1 cellular context compared by ENCODE assay signal in the genomic region with DNA sequence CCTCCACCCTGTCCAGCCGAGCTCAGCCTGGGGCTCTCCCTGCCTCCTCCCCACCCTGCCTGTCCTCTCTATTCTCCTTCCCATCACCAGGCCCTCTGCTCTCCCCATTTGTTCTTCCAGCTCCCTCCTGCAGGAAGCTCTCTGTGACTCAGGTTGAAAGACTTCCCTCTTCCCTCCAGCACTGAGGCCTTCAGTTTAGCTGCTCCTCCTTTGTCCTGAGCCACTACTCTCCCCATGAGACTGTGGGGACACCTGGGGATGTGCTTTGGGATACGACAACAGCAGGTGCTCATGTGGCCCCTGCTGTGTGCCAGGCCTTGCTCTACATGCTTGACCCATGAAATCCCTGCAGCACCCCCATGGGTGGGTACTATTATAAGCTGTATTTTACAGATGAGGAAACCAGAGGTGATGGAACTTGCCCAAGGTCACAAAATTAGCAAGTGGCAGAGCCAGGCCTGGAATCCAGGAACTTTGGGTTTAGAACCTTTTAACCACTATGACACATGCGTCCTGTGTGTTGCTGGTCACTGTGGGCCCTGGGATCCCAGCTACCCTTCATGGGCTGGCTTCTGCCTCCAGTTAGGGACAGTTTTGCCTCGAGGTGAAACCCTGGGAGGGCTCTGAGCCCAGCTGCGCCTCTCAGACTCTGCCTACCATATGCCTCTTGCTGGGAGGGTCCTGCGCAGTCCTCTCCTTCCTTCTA.
TF ChIP-seq lines count a peak whose summit lies in the region.

No MANE protein-coding gene starts in this region.

TF ChIP-seq in H1, 55 proteins besides CTCF, POLR2A, EP300 and RAD21:
- TF ChIP-seq MAFK (IDR thresholded peaks at IDR 0.05; ENCODE audit: low read depth, low read length), result no peak
- TF ChIP-seq NANOG (IDR thresholded peaks at IDR 0.05; ENCODE audit: insufficient read depth, low read depth, low read length, poor library complexity, severe bottlenecking), result no peak
- TF ChIP-seq RNF2 (IDR thresholded peaks at IDR 0.05; ENCODE audit: borderline replicate concordance, low read depth, low read length, missing control alignments, poor library complexity, severe bottlenecking), result no peak
- no peak for TF ChIP-seq CREB1 (IDR thresholded peaks at IDR 0.05)
- TF ChIP-seq SP2 (IDR thresholded peaks at IDR 0.05; ENCODE audit: low read length), result no peak
- no peak for TF ChIP-seq EZH2 (IDR thresholded peaks at IDR 0.05; ENCODE audit: low read depth, low read length, severe bottlenecking)
- TF ChIP-seq, protein P1, sequence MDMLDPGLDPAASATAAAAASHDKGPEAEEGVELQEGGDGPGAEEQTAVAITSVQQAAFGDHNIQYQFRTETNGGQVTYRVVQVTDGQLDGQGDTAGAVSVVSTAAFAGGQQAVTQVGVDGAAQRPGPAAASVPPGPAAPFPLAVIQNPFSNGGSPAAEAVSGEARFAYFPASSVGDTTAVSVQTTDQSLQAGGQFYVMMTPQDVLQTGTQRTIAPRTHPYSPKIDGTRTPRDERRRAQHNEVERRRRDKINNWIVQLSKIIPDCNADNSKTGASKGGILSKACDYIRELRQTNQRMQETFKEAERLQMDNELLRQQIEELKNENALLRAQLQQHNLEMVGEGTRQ (IDR thresholded peaks at IDR 0.05; ENCODE audit: low read length), result no peak
- no peak for TF ChIP-seq BRCA1 (IDR thresholded peaks at IDR 0.05; ENCODE audit: low read depth, low read length)
- no peak for TF ChIP-seq JUND (IDR thresholded peaks at IDR 0.05; ENCODE audit: low read length)
- TF ChIP-seq YY1 (IDR thresholded peaks at IDR 0.05; ENCODE audit: low read depth, low read length), result no peak
